ENCODE assay signal across 19 cellular contexts in the genomic region with DNA sequence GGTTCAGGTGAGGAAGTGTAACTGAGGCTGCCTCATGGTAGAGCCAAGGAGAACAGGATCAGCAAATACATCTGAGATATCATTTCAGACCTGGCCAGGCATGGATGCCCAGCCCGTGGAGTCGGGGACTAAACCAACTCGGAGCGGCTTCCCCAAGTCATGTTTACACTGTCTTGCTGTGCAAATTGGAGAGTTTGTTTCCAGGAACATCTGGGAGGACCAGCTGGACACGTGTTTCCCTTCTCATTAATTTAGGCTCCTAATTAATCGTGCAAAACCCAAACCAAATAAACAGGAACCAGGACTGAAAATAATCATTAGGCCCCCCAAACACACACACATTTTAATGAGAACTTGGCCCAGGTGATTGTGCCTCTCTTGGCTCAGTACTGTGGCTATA.
A peak's percentile ranks its signal among the peaks of the same experiment; 100 is the strongest.
DNase-seq lines count a peak whose midpoint lies in the region; ATAC-seq, FAIRE-seq and TF ChIP-seq lines count a peak whose summit lies in the region.
"Had no signal": no experiment of that assay in that cellular context is flagged by ENCODE, and none has a peak within 500 bp of the region (broad histone marks: within the 10 kb centered on the region; RNA-seq: fewer than 3 reads in every experiment).

No MANE protein-coding gene starts in this region.

- POLR2A ChIA-PET in HepG2 (lab: Yijun Ruan, JAX) = no interaction called here

- H3K27ac ChIP-seq in HepG2 (ENCODE audit: extremely low read length, insufficient read depth, low read length) (no peak overlapping the region), right lobe of liver (no peak overlapping the region), GM23338 (ENCODE audit: low read depth) (no peak overlapping the region), smooth muscle cell (ENCODE audit: low read depth) (no peak overlapping the region)
- H3K27ac ChIP-seq: A549, C4-2B had no signal

- H3K4me1 Mint-ChIP-seq in GM23338 = peaks cover 8% of the 10 kb centered on the region; the same call in 1 of the 3 replicates
- H3K4me1 Mint-ChIP-seq: CD4-positive, alpha-beta memory T cell had no signal

- DNase-seq in HepG2 (ENCODE audit: low spot score) (no peak), right lobe of liver (no peak), GM23338 (ENCODE audit: low spot score) (no peak), NCI-H69 (lab: John Stamatoyannopoulos, UW) (peak; percentile 22), LoVo (ENCODE audit: low spot score) (no peak), smooth muscle cell (lab: John Stamatoyannopoulos, UW; ENCODE audit: unreplicated experiment) (no peak)
- DNase-seq in activated CD8-positive, alpha-beta memory T cell treated with anti-CD3 and anti-CD28 coated beads, Interleukin-2, amount 50 U/mL, for 4 hours = no peak
- DNase-seq: BE2C; Caco-2; CD4-positive, alpha-beta memory T cell; DMS79 treated with DMSO at 0.1 percent for 48 hours; EL; GOT3; H9 had no signal

- H2AFZ ChIP-seq in HepG2 (ENCODE audit: low read length) = no peak overlapping the region
- peak overlapping the region; percentile 66; the same call in 1 of the 2 replicates for H2AFZ ChIP-seq in GM23338
- H2AFZ ChIP-seq in smooth muscle cell (ENCODE audit: low read depth) = no peak overlapping the region

- H3K27ac Mint-ChIP-seq in GM23338 = no peak overlapping the region
- H3K27ac Mint-ChIP-seq: CD4-positive, alpha-beta memory T cell had no signal

- H4K20me1 ChIP-seq in HepG2 (ENCODE audit: insufficient read depth, low read length) (no peaks in the 10 kb centered on the region), GM23338 (replicated peaks; ENCODE audit: insufficient read depth) (no peaks in the 10 kb centered on the region), smooth muscle cell (ENCODE audit: low read depth) (no peaks in the 10 kb centered on the region)

- ATAC-seq in HepG2 = no peak
- ATAC-seq in right lobe of liver = no peak
- no peak for ATAC-seq in GM23338
- ATAC-seq: A549 had no signal

- FAIRE-seq in HepG2 (lab: Jason Lieb, UNC) = no peak
- FAIRE-seq: A549, G401.6, GM12891, HTR-8/SVneo had no signal

- H3K36me3 Mint-ChIP-seq in GM23338 (ENCODE audit: low read depth) = peaks cover 8% of the 10 kb centered on the region; the same call in 2 of the 3 replicates
- H3K36me3 Mint-ChIP-seq: CD4-positive, alpha-beta memory T cell had no signal

- H3K36me3 ChIP-seq in HepG2 (replicated peaks in 1 of 2; ENCODE audit: control insufficient read depth in 1 of 2, insufficient read depth in 2 of 2, low read length in 2 of 2) = no peaks in the 10 kb centered on the region
- no peaks in the 10 kb centered on the region for H3K36me3 ChIP-seq in right lobe of liver
- no peaks in the 10 kb centered on the region; the same call in 1 of the 2 replicates for H3K36me3 ChIP-seq in GM23338 (ENCODE audit: insufficient read depth)
- H3K36me3 ChIP-seq in smooth muscle cell (ENCODE audit: low read depth) = no peaks in the 10 kb centered on the region
- H3K36me3 ChIP-seq: BE2C had no signal

- no peak for TF ChIP-seq RAD21 in HepG2 (CRISPR knock-in tag; IDR thresholded peaks at IDR 0.05)

- peaks cover 9% of the 10 kb centered on the region for H3K4me1 ChIP-seq in HepG2 (ENCODE audit: insufficient read depth, low read length)
- no peaks in the 10 kb centered on the region for H3K4me1 ChIP-seq in right lobe of liver
- 0 out of 2 replicates have a peak, but pooled peaks cover 5% of the 10 kb centered on the region for H3K4me1 ChIP-seq in GM23338 (ENCODE audit: insufficient read depth)
- no peaks in the 10 kb centered on the region for H3K4me1 ChIP-seq in smooth muscle cell (ENCODE audit: low read depth)
- H3K4me1 ChIP-seq: A549, BE2C, Caco-2 had no signal

- in situ Hi-C loops in HepG2 (cut with HindIII; ENCODE audit: extremely low pct_ligation_motif_present, low pct_unique_long_range_greater_than_20kb) = no loop called here

- H3K9ac ChIP-seq in HepG2 (ENCODE audit: insufficient read depth, low read depth, low read length) (no peak overlapping the region), smooth muscle cell (ENCODE audit: low read depth) (no peak overlapping the region)

- no peak for TF ChIP-seq POLR2A in HepG2 (IDR thresholded peaks at IDR 0.05; ENCODE audit: insufficient read depth in 1 of 2, low read depth in 2 of 2, low read length in 2 of 2)
- no peak for TF ChIP-seq POLR2A in right lobe of liver (IDR thresholded peaks at IDR 0.05)

- 3% methylated on average over 6 of the region's 6 CpGs for WGBS in HepG2 (ENCODE audit: low lambda C conversion rate)
- 50% methylated on average over 6 of the region's 6 CpGs for WGBS in right lobe of liver (ENCODE audit: insufficient coverage, low coverage, low lambda C conversion rate, missing lambda C conversion rate)
- 94% methylated on average over 6 of the region's 6 CpGs for WGBS in smooth muscle cell (ENCODE audit: low lambda C conversion rate)

- H3K9me2 ChIP-seq in GM23338 (ENCODE audit: insufficient read depth) = peaks cover 16% of the 10 kb centered on the region; the same call in 1 of the 2 replicates

- no peak overlapping the region for H3K4me3 ChIP-seq in HepG2 (replicated peaks in 1 of 3; ENCODE audit: insufficient read depth in 1 of 3, low read depth in 2 of 3, low read length in 3 of 3)
- no peak overlapping the region for H3K4me3 ChIP-seq in right lobe of liver
- H3K4me3 ChIP-seq in GM23338 = no peak overlapping the region
- H3K4me3 ChIP-seq in smooth muscle cell = no peak overlapping the region
- H3K4me3 ChIP-seq: A549 had no signal

- no peak overlapping the region for H3K4me2 ChIP-seq in HepG2 (ENCODE audit: low read depth, low read length)
- H3K4me2 ChIP-seq in GM23338 = no peak overlapping the region
- no peak overlapping the region for H3K4me2 ChIP-seq in smooth muscle cell
- H3K4me2 ChIP-seq: A549 had no signal

- no peaks in the 10 kb centered on the region for H3F3A ChIP-seq in GM23338 (replicated peaks; ENCODE audit: low read depth)
- no peaks in the 10 kb centered on the region for H3F3A ChIP-seq in smooth muscle cell (ENCODE audit: low read depth)

- no TSS peak for BruUV-seq in HepG2 (replicated peaks; lab: Mats Ljungman, UMichigan)

- 0 out of 2 replicates have a peak, but pooled peaks cover 4% of the 10 kb centered on the region for H3K9me3 ChIP-seq in HepG2 (ENCODE audit: low read length)
- H3K9me3 ChIP-seq in right lobe of liver = peaks cover 0 to 4% (median 0%) of the 10 kb centered on the region in 4 donors
- peaks cover 6% of the 10 kb centered on the region for H3K9me3 ChIP-seq in smooth muscle cell (replicated peaks; ENCODE audit: low read depth)
- H3K9me3 ChIP-seq: BE2C had no signal

- no peak overlapping the region for H3K4me3 Mint-ChIP-seq in GM23338
- H3K4me3 Mint-ChIP-seq: CD4-positive, alpha-beta memory T cell; H9 had no signal

- TF ChIP-seq EP300 in HepG2 (IDR thresholded peaks at IDR 0.05; ENCODE audit: low read depth in 2 of 2, low read length in 2 of 2) (no peak), HepG2 (CRISPR knock-in tag; IDR thresholded peaks at IDR 0.05; ENCODE audit: borderline replicate concordance) (no peak)

- no peaks in the 10 kb centered on the region for H3K79me2 ChIP-seq in HepG2 (ENCODE audit: insufficient read depth, low read length)
- no peaks in the 10 kb centered on the region for H3K79me2 ChIP-seq in GM23338 (replicated peaks; ENCODE audit: insufficient read depth)
- no peaks in the 10 kb centered on the region for H3K79me2 ChIP-seq in smooth muscle cell (ENCODE audit: low read depth)

- H3K27me3 ChIP-seq in HepG2 (ENCODE audit: control insufficient read depth in 1 of 2, insufficient read depth in 2 of 2, low read length in 2 of 2) (no peaks in the 10 kb centered on the region), right lobe of liver (no peaks in the 10 kb centered on the region), GM23338 (ENCODE audit: insufficient read depth) (no peaks in the 10 kb centered on the region), smooth muscle cell (ENCODE audit: low read depth) (no peaks in the 10 kb centered on the region)
- H3K27me3 ChIP-seq: BE2C had no signal

- TF ChIP-seq CTCF in HepG2 (CRISPR knock-in tag; IDR thresholded peaks at IDR 0.05) (no peak), right lobe of liver (IDR thresholded peaks at IDR 0.05) (no peak), GM23338 (conservative IDR thresholded peaks at IDR 0.05; ENCODE audit: low read depth in 2 of 2) (no peak), smooth muscle cell (IDR thresholded peaks at IDR 0.05; ENCODE audit: borderline replicate concordance, insufficient read depth, poor library complexity, severe bottlenecking) (no peak)

- CTCF ChIA-PET in HepG2 (lab: Yijun Ruan, JAX; ENCODE audit: low intra/inter-chr PET ratio, low total read pairs) = no interaction called here

- intact Hi-C loops in HepG2 (cut with micrococcal nuclease; ENCODE audit: unreplicated experiment) (no loop called here), right lobe of liver (cut with DNase I) (no loop called here)

- H3K27me3 Mint-ChIP-seq in GM23338 (ENCODE audit: insufficient read depth, low read depth, poor library complexity) = no peaks in the 10 kb centered on the region
- H3K27me3 Mint-ChIP-seq: CD4-positive, alpha-beta memory T cell had no signal

- peaks cover 13% of the 10 kb centered on the region; the same call in 2 of the 3 replicates for H3K9me3 Mint-ChIP-seq in GM23338

TF ChIP-seq in HepG2, 621 proteins besides CTCF, POLR2A, EP300 and RAD21 (continues in another document):
- no peak for TF ChIP-seq POGZ (CRISPR knock-in tag; IDR thresholded peaks at IDR 0.05)

TF ChIP-seq in GM23338, 12 proteins besides CTCF, POLR2A, EP300 and RAD21:
- no peak for TF ChIP-seq EZH2phosphoT487 (IDR thresholded peaks at IDR 0.05; ENCODE audit: unreplicated experiment)
- no peak for TF ChIP-seq STAT1 (IDR thresholded peaks at IDR 0.05; ENCODE audit: unreplicated experiment)
